25 cellular contexts compared by ENCODE assay signal in the genomic region with DNA sequence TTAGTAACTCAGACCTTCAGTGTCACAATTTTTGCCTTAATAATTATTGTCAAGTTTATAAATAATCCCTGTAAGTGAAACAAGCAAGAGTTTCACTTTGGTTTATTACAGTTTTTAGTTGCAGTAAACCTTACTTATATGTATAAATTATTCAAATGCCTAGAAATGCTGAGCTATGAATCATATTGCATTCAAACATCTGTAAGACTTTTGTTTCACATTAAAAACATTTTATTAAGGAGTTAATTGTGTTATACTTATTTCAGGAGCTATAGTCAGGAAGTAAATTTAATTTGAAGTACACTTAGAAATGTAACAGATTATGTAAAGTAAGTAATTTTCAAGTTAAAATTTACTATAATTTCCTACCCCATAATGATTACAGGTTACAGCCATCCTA. TPM values are rescaled to one million over a fixed set of nuclear protein-coding genes. Genes with fewer than 3 reads are reported as not detected.
DNase-seq lines count a peak whose midpoint lies in the region; ATAC-seq, FAIRE-seq and TF ChIP-seq lines count a peak whose summit lies in the region.
"Had no signal": no experiment of that assay in that cellular context is flagged by ENCODE, and none has a peak within 500 bp of the region (broad histone marks: within the 10 kb centered on the region; RNA-seq: fewer than 3 reads in every experiment).

No MANE protein-coding gene starts in this region.

- peaks cover 32% of the 10 kb centered on the region for H3K4me1 Mint-ChIP-seq in astrocyte (ENCODE audit: low read depth, unreplicated experiment)

- H3K4me1 ChIP-seq in RWPE2 (ENCODE audit: insufficient read depth, poor library complexity, severe bottlenecking) (peaks cover 41% of the 10 kb centered on the region), astrocyte (ENCODE audit: insufficient read depth, low read length) (peaks cover 20% of the 10 kb centered on the region), body of pancreas (peaks cover 19% of the 10 kb centered on the region)

- H3K4me3 ChIP-seq in RWPE2 (ENCODE audit: severe bottlenecking) (no peak overlapping the region), astrocyte (ENCODE audit: insufficient read depth, low read depth, low read length) (no peak overlapping the region), fibroblast of villous mesenchyme (ENCODE audit: low read depth, low read length) (no peak overlapping the region), body of pancreas (no peak overlapping the region)
- H3K4me3 ChIP-seq: BLaER1, GM23338 had no signal

- no peaks in the 10 kb centered on the region for H3K36me3 ChIP-seq in RWPE2 (ENCODE audit: low read depth)
- no peaks in the 10 kb centered on the region for H3K36me3 ChIP-seq in astrocyte (ENCODE audit: insufficient read depth, low read length)
- H3K36me3 ChIP-seq in body of pancreas (replicated peaks in 1 of 2; ENCODE audit: insufficient read depth in 1 of 2, low read depth in 2 of 2) = no peaks in the 10 kb centered on the region
- H3K36me3 ChIP-seq: BLaER1 had no signal

- FAIRE-seq in astrocyte (lab: Jason Lieb, UNC) = no peak
- FAIRE-seq: GM18507 had no signal

- ATAC-seq in RWPE2 (ENCODE audit: low read depth) (no peak), body of pancreas (no peak), GM19467 (IDR thresholded peaks at IDR 0.05; ENCODE audit: unreplicated experiment) (no peak)
- ATAC-seq: GM23338, PC-3, T-helper 17 cell had no signal

- no peak for TF ChIP-seq CTCF in RWPE2 (IDR thresholded peaks at IDR 0.05; ENCODE audit: poor library complexity, severe bottlenecking)
- TF ChIP-seq CTCF in astrocyte (IDR thresholded peaks at IDR 0.05; ENCODE audit: insufficient read depth, low read depth, low read length) = no peak
- TF ChIP-seq CTCF in fibroblast of villous mesenchyme (IDR thresholded peaks at IDR 0.05; ENCODE audit: insufficient read depth, low read depth, low read length) = no peak
- TF ChIP-seq CTCF in body of pancreas (IDR thresholded peaks at IDR 0.05) = no peak

- H3K36me3 Mint-ChIP-seq in astrocyte (ENCODE audit: low read depth, unreplicated experiment) = no peaks in the 10 kb centered on the region

- DNase-seq in EL = peak; percentile 41
- no peak for DNase-seq in RWPE2 (ENCODE audit: low spot score)
- no peak for DNase-seq in astrocyte (ENCODE audit: low read depth)
- DNase-seq in fibroblast of villous mesenchyme (ENCODE audit: low read depth) = peak; percentile 12
- no peak for DNase-seq in NCI-H226
- no peak for DNase-seq in NCI-H446 (lab: John Stamatoyannopoulos, UW)
- DNase-seq in body of pancreas = no peak
- DNase-seq: CD4-positive, alpha-beta T cell; H9; Karpas-422; NCI-H1105; NCI-H1436 treated with DMSO at 0.1 percent for 48 hours; NCI-H1930; NCI-H2107; NCI-H446 treated with DMSO at 0.1 percent for 48 hours; NCI-H526; NCI-H82; NK-92 treated with Interleukin-12 subunit alpha and Interleukin-12 subunit beta, amount 100 ng/mL, for 24 hours; PC-3; Right ventricle myocardium superior; T-helper 17 cell had no signal

- H3K4me2 ChIP-seq in astrocyte (ENCODE audit: low read length) = no peak overlapping the region
- H3K4me2 ChIP-seq: BLaER1, GM23338 had no signal

- H3K9me3 ChIP-seq in RWPE2 (ENCODE audit: severe bottlenecking) (no peaks in the 10 kb centered on the region), astrocyte (ENCODE audit: insufficient read depth, low read depth, low read length) (no peaks in the 10 kb centered on the region), body of pancreas (no peaks in the 10 kb centered on the region)
- H3K9me3 ChIP-seq: BLaER1 had no signal

- H3K27ac ChIP-seq in RWPE2 (ENCODE audit: poor library complexity, severe bottlenecking) = peak overlapping the region; percentile 45
- no peak overlapping the region for H3K27ac ChIP-seq in astrocyte (ENCODE audit: low read depth, low read length)
- no peak overlapping the region for H3K27ac ChIP-seq in body of pancreas
- H3K27ac ChIP-seq: BLaER1 had no signal

- H3K27me3 Mint-ChIP-seq in astrocyte (ENCODE audit: low read depth, unreplicated experiment) = no peaks in the 10 kb centered on the region
- H3K27me3 Mint-ChIP-seq: CD4-positive, alpha-beta T cell; T-helper 17 cell had no signal

- no peak overlapping the region for H3K9ac ChIP-seq in astrocyte (ENCODE audit: low read length)
- H3K9ac ChIP-seq: BLaER1 had no signal

- no peaks in the 10 kb centered on the region for H4K20me1 ChIP-seq in astrocyte (ENCODE audit: insufficient read depth, low read length)
- H4K20me1 ChIP-seq: BLaER1 had no signal

- intact Hi-C loops in body of pancreas (cut with DNase I) = no loop called here

- peaks cover 11% of the 10 kb centered on the region for H3K79me2 ChIP-seq in astrocyte (ENCODE audit: insufficient read depth, low read length)

- TF ChIP-seq POLR2A in body of pancreas (IDR thresholded peaks at IDR 0.05) = no peak

- no peaks in the 10 kb centered on the region for H3K27me3 ChIP-seq in RWPE2 (ENCODE audit: insufficient read depth, poor library complexity, severe bottlenecking)
- no peaks in the 10 kb centered on the region for H3K27me3 ChIP-seq in astrocyte (ENCODE audit: insufficient read depth, low read length)
- no peaks in the 10 kb centered on the region for H3K27me3 ChIP-seq in body of pancreas
- H3K27me3 ChIP-seq: BLaER1 had no signal

- H3K9me3 Mint-ChIP-seq in astrocyte (ENCODE audit: unreplicated experiment) = no peaks in the 10 kb centered on the region
- H3K9me3 Mint-ChIP-seq: CD4-positive, alpha-beta T cell; GM23338; H9 had no signal

- no peak overlapping the region for H3K27ac Mint-ChIP-seq in astrocyte (ENCODE audit: unreplicated experiment)
- H3K27ac Mint-ChIP-seq: CD4-positive, alpha-beta T cell; H9; T-helper 17 cell had no signal

- H2AFZ ChIP-seq in astrocyte (ENCODE audit: low read depth, low read length) = peak overlapping the region; percentile 2
- H2AFZ ChIP-seq: GM23338 had no signal

- no peak overlapping the region for H3K4me3 Mint-ChIP-seq in astrocyte (ENCODE audit: unreplicated experiment)
- H3K4me3 Mint-ChIP-seq: CD4-positive, alpha-beta T cell; GM23338; H9; T-helper 17 cell had no signal

RNA-seq across cellular contexts. Expression of a gene that starts 3.9 kb away (rescaled TPM):
- 8.2 and 8.6 TPM in 2 replicates for total RNA-seq in astrocyte
- 15.5 and 17.7 TPM in 2 replicates for total RNA-seq in fibroblast of villous mesenchyme
- 10 to 100 TPM; 16.3 to 17.5 TPM for total RNA-seq in body of pancreas

Comparison
In these comparisons a context has a peak if more than half of its experiments do, and no peak if none do; other contexts are left out.
1. DNase-seq: peak in EL (single experiment) and fibroblast of villous mesenchyme (single experiment); none in RWPE2 (single experiment), astrocyte (single experiment), NCI-H226 (single experiment), NCI-H446 (0 of 2) and body of pancreas (0 of 4).